In the genomic region with DNA sequence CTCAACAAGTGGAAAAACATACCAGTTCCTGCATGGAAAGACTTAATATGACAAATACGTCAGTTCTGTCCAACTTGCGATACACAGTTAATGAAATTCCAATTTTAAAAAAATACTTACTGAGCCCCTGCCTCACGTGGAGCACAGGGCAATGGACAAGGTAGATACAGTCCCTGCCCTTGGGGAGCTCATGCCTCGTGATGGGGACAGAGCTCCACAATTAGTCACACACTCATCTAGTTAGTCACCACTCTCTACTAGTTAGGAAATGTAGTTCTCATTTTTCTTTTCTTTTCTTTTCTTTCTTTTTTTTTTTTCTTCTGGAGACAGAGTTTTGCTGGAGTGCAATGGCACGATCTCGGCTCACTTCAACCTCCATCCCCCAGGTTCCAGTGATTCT, we compare ENCODE assay signal across 23 cellular contexts.
"Had no signal": no experiment of that assay in that cellular context is flagged by ENCODE, and none has a peak within 500 bp of the region (broad histone marks: within the 10 kb centered on the region; RNA-seq: fewer than 3 reads in every experiment).

No MANE protein-coding gene starts in this region.

- H3K79me2 ChIP-seq: hepatocyte, parathyroid adenoma had no signal

- H3K9me3 Mint-ChIP-seq: memory B cell; natural killer cell treated with Interleukin-12 subunit alpha and Interleukin-12 subunit beta and Interleukin-15 and Interleukin-18, amount 100 ng/mL, for 72 hours; stimulated activated memory B cell treated with anti-CD40 and anti-IgM and Interleukin-4, amounts not matched to agents 10 μg/mL and 1 μg/mL and 100 μg/mL, for 72 hours; stimulated activated naive CD8-positive, alpha-beta T cell treated with anti-CD3 and anti-CD28 coated beads, Interleukin-15, amount 100 ng/mL, for 72 hours had no signal

- H3K27ac Mint-ChIP-seq: memory B cell; natural killer cell treated with Interleukin-12 subunit alpha and Interleukin-12 subunit beta and Interleukin-15 and Interleukin-18, amount 100 ng/mL, for 72 hours; stimulated activated memory B cell treated with anti-CD40 and anti-IgM and Interleukin-4, amounts not matched to agents 10 μg/mL and 1 μg/mL and 100 μg/mL, for 72 hours; stimulated activated naive CD8-positive, alpha-beta T cell treated with anti-CD3 and anti-CD28 coated beads, Interleukin-15, amount 100 ng/mL, for 72 hours had no signal

- H3K4me1 Mint-ChIP-seq: memory B cell; stimulated activated memory B cell treated with anti-CD40 and anti-IgM and Interleukin-4, amounts not matched to agents 10 μg/mL and 1 μg/mL and 100 μg/mL, for 72 hours; stimulated activated naive CD8-positive, alpha-beta T cell treated with anti-CD3 and anti-CD28 coated beads, Interleukin-15, amount 100 ng/mL, for 72 hours had no signal

- ATAC-seq: left cardiac atrium; lower lobe of right lung; natural killer cell treated with Interleukin-12 subunit alpha and Interleukin-12 subunit beta and Interleukin-15 and Interleukin-18, amount 100 ng/mL, for 72 hours; psoas muscle; right lobe of liver; stimulated activated memory B cell treated with anti-CD40 and anti-IgM and Interleukin-4, amounts not matched to agents 10 μg/mL and 1 μg/mL and 100 μg/mL, for 72 hours; stimulated activated naive CD8-positive, alpha-beta T cell treated with anti-CD3 and anti-CD28 coated beads, Interleukin-15, amount 100 ng/mL, for 72 hours had no signal

- H3K4me3 Mint-ChIP-seq: memory B cell; natural killer cell treated with Interleukin-12 subunit alpha and Interleukin-12 subunit beta and Interleukin-15 and Interleukin-18, amount 100 ng/mL, for 72 hours; stimulated activated memory B cell treated with anti-CD40 and anti-IgM and Interleukin-4, amounts not matched to agents 10 μg/mL and 1 μg/mL and 100 μg/mL, for 72 hours; stimulated activated naive CD8-positive, alpha-beta T cell treated with anti-CD3 and anti-CD28 coated beads, Interleukin-15, amount 100 ng/mL, for 72 hours had no signal

- H3K9me3 ChIP-seq: esophagus squamous epithelium, left ventricle myocardium inferior, lower lobe of right lung, psoas muscle, right lobe of liver, spleen, testis, tibial nerve had no signal

- H3K4me3 ChIP-seq: esophagus squamous epithelium, hepatocyte, left ventricle myocardium inferior, lower lobe of right lung, psoas muscle, right lobe of liver, spleen, testis, tibial nerve had no signal

- H3K36me3 ChIP-seq: esophagus squamous epithelium, left ventricle myocardium inferior, lower lobe of right lung, right lobe of liver, spleen, tibial nerve had no signal

- H3K4me1 ChIP-seq: esophagus squamous epithelium, left ventricle myocardium inferior, lower lobe of right lung, parathyroid adenoma, psoas muscle, right lobe of liver, spleen, testis, tibial nerve had no signal

- H2AFZ ChIP-seq: hepatocyte, parathyroid adenoma had no signal

- H3K36me3 Mint-ChIP-seq: memory B cell; natural killer cell treated with Interleukin-12 subunit alpha and Interleukin-12 subunit beta and Interleukin-15 and Interleukin-18, amount 100 ng/mL, for 72 hours; stimulated activated memory B cell treated with anti-CD40 and anti-IgM and Interleukin-4, amounts not matched to agents 10 μg/mL and 1 μg/mL and 100 μg/mL, for 72 hours had no signal

- H3K27ac ChIP-seq: epithelial cell of prostate, esophagus squamous epithelium, hepatocyte, left ventricle myocardium inferior, lower lobe of right lung, parathyroid adenoma, psoas muscle, right lobe of liver, spleen, testis, tibial nerve had no signal

- H3K27me3 ChIP-seq: right lobe of liver, testis had no signal

- DNase-seq: effector memory CD4-positive, alpha-beta T cell; esophagus squamous epithelium; foreskin fibroblast; left cardiac atrium; left ventricle myocardium inferior; lower lobe of right lung; midbrain; occipital lobe; psoas muscle; spleen; stimulated activated CD4-positive, alpha-beta T cell treated with anti-CD3 and anti-CD28 coated beads, Interleukin-15, amount 100 ng/mL, for 24 hours; stimulated activated CD4-positive, alpha-beta T cell treated with anti-CD3 and anti-CD28 coated beads, Interleukin-1b, Interleukin-23, amount 100 ng/mL, for 48 hours; stimulated activated CD4-positive, alpha-beta T cell treated with anti-CD3 and anti-CD28 coated beads, Interleukin-4, amount 100 ng/mL, for 24 hours; testis had no signal

- H3K4me2 ChIP-seq: hepatocyte had no signal
